Comparison of ENCODE assay signal across 18 cellular contexts in the genomic region with DNA sequence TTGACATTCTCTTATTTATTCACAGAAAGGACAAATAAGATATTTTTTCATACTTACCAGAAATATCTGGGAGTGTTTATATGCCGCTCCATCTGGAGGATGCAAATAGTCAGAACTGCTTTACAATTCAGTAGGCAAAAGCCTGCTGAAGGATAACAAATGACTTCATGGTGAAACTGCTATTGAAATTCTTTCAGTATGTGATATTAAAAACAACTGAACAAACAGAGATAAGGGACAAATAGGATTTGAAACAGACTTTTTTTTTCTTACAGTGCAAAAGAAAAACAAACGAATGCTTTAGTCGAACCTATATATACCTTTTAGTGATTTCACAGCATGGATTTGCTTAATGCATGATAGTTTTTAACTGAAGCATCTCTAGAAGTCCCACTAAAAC.
DNase-seq lines count a peak whose midpoint lies in the region; ATAC-seq and TF ChIP-seq lines count a peak whose summit lies in the region.
"Had no signal": no experiment of that assay in that cellular context is flagged by ENCODE, and none has a peak within 500 bp of the region (broad histone marks: within the 10 kb centered on the region; RNA-seq: fewer than 3 reads in every experiment).

No MANE protein-coding gene starts in this region.

- no peaks in the 10 kb centered on the region for H3K9me3 Mint-ChIP-seq in nephron progenitor cell
- H3K9me3 Mint-ChIP-seq: CD4-positive, alpha-beta T cell had no signal

- DNase-seq in HEK293T (ENCODE audit: extremely low spot score) (no peak), astrocyte of the spinal cord (ENCODE audit: low read depth, low spot score) (peak; percentile 9), fibroblast of pulmonary artery (ENCODE audit: low read depth) (peak; percentile 4), nephron progenitor cell (no peak), hypothalamus (lab: John Stamatoyannopoulos, UW) (no peak), putamen (ENCODE audit: low spot score) (no peak), COLO668 (lab: John Stamatoyannopoulos, UW; ENCODE audit: unreplicated experiment) (no peak)
- DNase-seq: CD4-positive, alpha-beta T cell; GF-D8; H7; KBM-7; NCI-H1105 treated with DMSO at 0.1 percent for 48 hours; NCI-H1694 treated with DMSO at 0.1 percent for 48 hours; NCI-H774 had no signal

- peaks cover 3% of the 10 kb centered on the region for H3K27me3 Mint-ChIP-seq in nephron progenitor cell (ENCODE audit: low read depth, poor library complexity)
- H3K27me3 Mint-ChIP-seq: CD4-positive, alpha-beta T cell had no signal

- ATAC-seq in HG03432 (IDR thresholded peaks at IDR 0.05; ENCODE audit: unreplicated experiment), result no peak
- ATAC-seq: A549, HepG2, Right ventricle myocardium inferior had no signal

- no peak overlapping the region for H3K4me3 ChIP-seq in astrocyte of the spinal cord (ENCODE audit: low read depth, low read length)
- H3K4me3 ChIP-seq in fibroblast of pulmonary artery (replicated peaks; ENCODE audit: low read depth, low read length), result no peak overlapping the region
- H3K4me3 ChIP-seq: A549 had no signal

- no peak overlapping the region for H3K4me3 Mint-ChIP-seq in nephron progenitor cell
- H3K4me3 Mint-ChIP-seq: CD4-positive, alpha-beta T cell had no signal

- H3K36me3 Mint-ChIP-seq in nephron progenitor cell (ENCODE audit: low read depth), result peaks cover 44% of the 10 kb centered on the region

- no peak for TF ChIP-seq CTCF in astrocyte of the spinal cord (IDR thresholded peaks at IDR 0.05; ENCODE audit: low read depth, low read length)
- TF ChIP-seq CTCF in fibroblast of pulmonary artery (IDR thresholded peaks at IDR 0.05; ENCODE audit: low read length, missing control alignments), result no peak
- TF ChIP-seq CTCF in nephron progenitor cell (IDR thresholded peaks at IDR 0.05), result no peak

- CTCF ChIA-PET in HEK293T (lab: Yijun Ruan, JAX), result no interaction called here

- H3K4me1 Mint-ChIP-seq in nephron progenitor cell, result peaks cover 53% of the 10 kb centered on the region

- peak overlapping the region; percentile 46 for H3K27ac Mint-ChIP-seq in nephron progenitor cell
- H3K27ac Mint-ChIP-seq: CD4-positive, alpha-beta T cell had no signal

- POLR2A ChIA-PET in HEK293T (lab: Yijun Ruan, JAX), result interaction anchor here (1.0 kb wide), 2 partner anchors 9 to 77 kb away, joined by 3 read pairs; a partner anchor contains a TSS

- in situ Hi-C loops in astrocyte of the spinal cord (cut with HindIII; ENCODE audit: low sequenced_read_pairs), result no loop called here

TF ChIP-seq in HEK293T, 16 proteins besides CTCF, POLR2A, EP300 and RAD21:
- TF ChIP-seq FOXA1 (IDR thresholded peaks at IDR 0.05), result 0 out of 2 replicates have a peak, but pooled peaks have one; percentile 11
- no peak for TF ChIP-seq ELF4 (IDR thresholded peaks at IDR 0.05)
- TF ChIP-seq ZNF384 (IDR thresholded peaks at IDR 0.05), result peak; percentile 59; the same call in 1 of the 2 replicates

Comparison
In these comparisons a context has a peak if more than half of its experiments do, and no peak if none do; other contexts are left out.
1. DNase-seq: peak in astrocyte of the spinal cord (single experiment) and fibroblast of pulmonary artery (single experiment); none in HEK293T (single experiment), nephron progenitor cell (single experiment), hypothalamus (0 of 51), putamen (single experiment) and COLO668 (single experiment).